8 cellular contexts compared by ENCODE assay signal in genomic region chr5:58849995-58850667, GRCh38.
A peak's percentile ranks its signal among the peaks of the same experiment; 100 is the strongest.
DNase-seq lines count a peak whose midpoint lies in the region; ATAC-seq, FAIRE-seq and TF ChIP-seq lines count a peak whose summit lies in the region.

No MANE protein-coding gene starts in this region.

- H3K27me3 ChIP-seq in osteoblast (ENCODE audit: insufficient read depth, low read length) (peaks cover 16% of the 10 kb centered on the region), suprapubic skin (no peaks in the 10 kb centered on the region)

- CTCF ChIA-PET in AG04449 (lab: Yijun Ruan, JAX): interaction anchor here (0.8 to 10.1 kb wide), 20 partner anchors 9 to 1950 kb away, joined by 3 to 202 read pairs (median 4); partner anchors contain the start of gene GAPT

- no peak overlapping the region for H3K4me2 ChIP-seq in osteoblast (ENCODE audit: insufficient read depth, low read length)

- no peak overlapping the region for H2AFZ ChIP-seq in osteoblast (ENCODE audit: low read length)

- no peaks in the 10 kb centered on the region for H4K20me1 ChIP-seq in osteoblast (ENCODE audit: insufficient read depth, low read length)

- no peaks in the 10 kb centered on the region for H3K9me3 ChIP-seq in osteoblast (ENCODE audit: low read depth, low read length)
- H3K9me3 ChIP-seq in suprapubic skin: no peaks in the 10 kb centered on the region

- 24% methylated on average over 2 of the region's 2 CpGs for WGBS in suprapubic skin

- TF ChIP-seq CTCF in AG04449 (IDR thresholded peaks at IDR 0.05; ENCODE audit: insufficient read depth, low read length, missing control alignments): peak; percentile 33
- TF ChIP-seq CTCF in foreskin fibroblast (IDR thresholded peaks at IDR 0.05; ENCODE audit: low read depth, low read length): peak; percentile 12
- TF ChIP-seq CTCF in osteoblast (IDR thresholded peaks at IDR 0.05; ENCODE audit: extremely low read depth, low read depth, low read length): peak; percentile 40
- peak in 1 of 2 donors; percentile 17 for TF ChIP-seq CTCF in suprapubic skin (IDR thresholded peaks at IDR 0.05)

- H3K4me1 ChIP-seq in osteoblast (ENCODE audit: insufficient read depth, low read length) (no peaks in the 10 kb centered on the region), suprapubic skin (peaks cover 5% of the 10 kb centered on the region)

- H3K36me3 ChIP-seq in osteoblast (ENCODE audit: insufficient read depth, low read length): no peaks in the 10 kb centered on the region
- H3K36me3 ChIP-seq in suprapubic skin: no peaks in the 10 kb centered on the region

- no peaks in the 10 kb centered on the region for H3K79me2 ChIP-seq in osteoblast (ENCODE audit: insufficient read depth, low read length)

- ATAC-seq in SK-N-SH treated with all-trans-retinoic acid at 6 μM for 48 hours: peak; percentile 81

- no peak for TF ChIP-seq POLR2A in GM12891 (IDR thresholded peaks at IDR 0.05; ENCODE audit: low read depth, low read length)
- TF ChIP-seq POLR2A in suprapubic skin (IDR thresholded peaks at IDR 0.05): no peak

- DNase-seq in AG04449 (ENCODE audit: low read depth, low spot score) (no peak), GM12891 (ENCODE audit: insufficient read length, low spot score) (peak; percentile 6), KBM-7 (peak; percentile 73), foreskin fibroblast (peak in 1 of 2 donors; percentile 32), osteoblast (ENCODE audit: insufficient read length, low spot score, missing footprints) (peak; percentile 64), suprapubic skin (ENCODE audit: low spot score in 2 of 2) (no peak)
- DNase-seq in activated CD4-positive, alpha-beta T cell treated with anti-CD3 and anti-CD28 coated beads for 48 hours: no peak

- H3K27ac ChIP-seq in osteoblast (ENCODE audit: low read depth, low read length) (no peak overlapping the region), suprapubic skin (no peak overlapping the region)

- POLR2A ChIA-PET in AG04449 (lab: Yijun Ruan, JAX): no interaction called here

- no peak overlapping the region for H3K4me3 ChIP-seq in AG04449 (ENCODE audit: low read depth, low read length)
- H3K4me3 ChIP-seq in foreskin fibroblast (ENCODE audit: low read depth in 1 of 2, low read length in 2 of 2): no peak overlapping the region
- H3K4me3 ChIP-seq in osteoblast (ENCODE audit: insufficient read depth, low read length): no peak overlapping the region
- no peak overlapping the region for H3K4me3 ChIP-seq in suprapubic skin

- TF ChIP-seq EP300 in suprapubic skin (IDR thresholded peaks at IDR 0.05): no peak

- in situ Hi-C loops in KBM-7 (cut with MboI; ENCODE audit: low pct_unique_long_range_greater_than_20kb, low sequenced_read_pairs): loop anchor here (25.0 kb wide), 1 partner anchor 363 kb away; the partner anchor contains the start of gene GAPT

- FAIRE-seq in GM12891 (lab: Jason Lieb, UNC): no peak

TF ChIP-seq in GM12891, 5 proteins besides CTCF, POLR2A, EP300 and RAD21:
- TF ChIP-seq SPI1 (IDR thresholded peaks at IDR 0.05; ENCODE audit: low read depth, low read length) (no peak), POU2F2 (IDR thresholded peaks at IDR 0.05; ENCODE audit: low read depth, low read length) (no peak), TAF1 (IDR thresholded peaks at IDR 0.05; ENCODE audit: low read depth, low read length) (no peak), PAX5 (IDR thresholded peaks at IDR 0.05; ENCODE audit: insufficient read depth, low read length, severe bottlenecking) (no peak), POLR2AphosphoS5 (IDR thresholded peaks at IDR 0.05; ENCODE audit: low read depth, low read length) (no peak)

TF ChIP-seq in SK-N-SH treated with all-trans-retinoic acid at 6 μM for 48 hours, 23 proteins besides CTCF, POLR2A, EP300 and RAD21:
- TF ChIP-seq ZFP3 (CRISPR knock-in tag; IDR thresholded peaks at IDR 0.05): no peak
- TF ChIP-seq TCF4 (CRISPR knock-in tag; IDR thresholded peaks at IDR 0.05; ENCODE audit: borderline replicate concordance): 0 out of 2 replicates have a peak, but pooled peaks have one; percentile 12
TF ChIP-seq in SK-N-SH treated with all-trans-retinoic acid at 6 μM for 48 hours: peak in this region for 1.

Comparison
In these comparisons a context has a peak if more than half of its experiments do, and no peak if none do; other contexts are left out.
1. DNase-seq: peak in GM12891 (single experiment), KBM-7 (single experiment) and osteoblast (single experiment); none in AG04449 (single experiment), suprapubic skin (0 of 2) and activated CD4-positive, alpha-beta T cell treated with anti-CD3 and anti-CD28 coated beads for 48 hours (single experiment).